1 cellular context compared by ENCODE assay signal in genomic region chr19:5406198-5406597, GRCh38.
A peak's percentile ranks its signal among the peaks of the same experiment; 100 is the strongest.
TF ChIP-seq lines count a peak whose summit lies in the region.

No MANE protein-coding gene starts in this region.

TF ChIP-seq in HEK293, 187 proteins besides CTCF, POLR2A, EP300 and RAD21 (continued from another document):
- TF ChIP-seq, protein P1, sequence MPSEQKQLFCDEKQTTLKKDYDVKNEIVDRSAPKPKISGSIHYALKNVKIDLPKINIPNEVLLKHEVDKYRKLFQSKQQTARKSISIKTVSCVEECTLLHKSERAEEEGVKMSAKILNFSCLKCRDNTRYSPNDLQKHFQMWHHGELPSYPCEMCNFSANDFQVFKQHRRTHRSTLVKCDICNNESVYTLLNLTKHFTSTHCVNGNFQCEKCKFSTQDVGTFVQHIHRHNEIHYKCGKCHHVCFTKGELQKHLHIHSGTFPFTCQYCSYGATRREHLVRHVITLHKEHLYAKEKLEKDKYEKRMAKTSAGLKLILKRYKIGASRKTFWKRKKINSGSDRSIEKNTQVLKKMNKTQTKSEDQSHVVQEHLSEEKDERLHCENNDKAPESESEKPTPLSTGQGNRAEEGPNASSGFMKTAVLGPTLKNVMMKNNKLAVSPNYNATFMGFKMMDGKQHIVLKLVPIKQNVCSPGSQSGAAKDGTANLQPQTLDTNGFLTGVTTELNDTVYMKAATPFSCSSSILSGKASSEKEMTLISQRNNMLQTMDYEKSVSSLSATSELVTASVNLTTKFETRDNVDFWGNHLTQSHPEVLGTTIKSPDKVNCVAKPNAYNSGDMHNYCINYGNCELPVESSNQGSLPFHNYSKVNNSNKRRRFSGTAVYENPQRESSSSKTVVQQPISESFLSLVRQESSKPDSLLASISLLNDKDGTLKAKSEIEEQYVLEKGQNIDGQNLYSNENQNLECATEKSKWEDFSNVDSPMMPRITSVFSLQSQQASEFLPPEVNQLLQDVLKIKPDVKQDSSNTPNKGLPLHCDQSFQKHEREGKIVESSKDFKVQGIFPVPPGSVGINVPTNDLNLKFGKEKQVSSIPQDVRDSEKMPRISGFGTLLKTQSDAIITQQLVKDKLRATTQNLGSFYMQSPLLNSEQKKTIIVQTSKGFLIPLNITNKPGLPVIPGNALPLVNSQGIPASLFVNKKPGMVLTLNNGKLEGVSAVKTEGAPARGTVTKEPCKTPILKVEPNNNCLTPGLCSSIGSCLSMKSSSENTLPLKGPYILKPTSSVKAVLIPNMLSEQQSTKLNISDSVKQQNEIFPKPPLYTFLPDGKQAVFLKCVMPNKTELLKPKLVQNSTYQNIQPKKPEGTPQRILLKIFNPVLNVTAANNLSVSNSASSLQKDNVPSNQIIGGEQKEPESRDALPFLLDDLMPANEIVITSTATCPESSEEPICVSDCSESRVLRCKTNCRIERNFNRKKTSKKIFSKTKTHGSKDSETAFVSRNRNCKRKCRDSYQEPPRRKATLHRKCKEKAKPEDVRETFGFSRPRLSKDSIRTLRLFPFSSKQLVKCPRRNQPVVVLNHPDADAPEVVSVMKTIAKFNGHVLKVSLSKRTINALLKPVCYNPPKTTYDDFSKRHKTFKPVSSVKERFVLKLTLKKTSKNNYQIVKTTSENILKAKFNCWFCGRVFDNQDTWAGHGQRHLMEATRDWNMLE (tag by site-specific recombination; conservative IDR thresholded peaks at IDR 0.05; ENCODE audit: low read depth): peak; percentile 93
- 0 out of 2 replicates have a peak, but pooled peaks have one; percentile 46 for TF ChIP-seq ZNF629 (tag by site-specific recombination; IDR thresholded peaks at IDR 0.05)
- TF ChIP-seq, protein P2, sequence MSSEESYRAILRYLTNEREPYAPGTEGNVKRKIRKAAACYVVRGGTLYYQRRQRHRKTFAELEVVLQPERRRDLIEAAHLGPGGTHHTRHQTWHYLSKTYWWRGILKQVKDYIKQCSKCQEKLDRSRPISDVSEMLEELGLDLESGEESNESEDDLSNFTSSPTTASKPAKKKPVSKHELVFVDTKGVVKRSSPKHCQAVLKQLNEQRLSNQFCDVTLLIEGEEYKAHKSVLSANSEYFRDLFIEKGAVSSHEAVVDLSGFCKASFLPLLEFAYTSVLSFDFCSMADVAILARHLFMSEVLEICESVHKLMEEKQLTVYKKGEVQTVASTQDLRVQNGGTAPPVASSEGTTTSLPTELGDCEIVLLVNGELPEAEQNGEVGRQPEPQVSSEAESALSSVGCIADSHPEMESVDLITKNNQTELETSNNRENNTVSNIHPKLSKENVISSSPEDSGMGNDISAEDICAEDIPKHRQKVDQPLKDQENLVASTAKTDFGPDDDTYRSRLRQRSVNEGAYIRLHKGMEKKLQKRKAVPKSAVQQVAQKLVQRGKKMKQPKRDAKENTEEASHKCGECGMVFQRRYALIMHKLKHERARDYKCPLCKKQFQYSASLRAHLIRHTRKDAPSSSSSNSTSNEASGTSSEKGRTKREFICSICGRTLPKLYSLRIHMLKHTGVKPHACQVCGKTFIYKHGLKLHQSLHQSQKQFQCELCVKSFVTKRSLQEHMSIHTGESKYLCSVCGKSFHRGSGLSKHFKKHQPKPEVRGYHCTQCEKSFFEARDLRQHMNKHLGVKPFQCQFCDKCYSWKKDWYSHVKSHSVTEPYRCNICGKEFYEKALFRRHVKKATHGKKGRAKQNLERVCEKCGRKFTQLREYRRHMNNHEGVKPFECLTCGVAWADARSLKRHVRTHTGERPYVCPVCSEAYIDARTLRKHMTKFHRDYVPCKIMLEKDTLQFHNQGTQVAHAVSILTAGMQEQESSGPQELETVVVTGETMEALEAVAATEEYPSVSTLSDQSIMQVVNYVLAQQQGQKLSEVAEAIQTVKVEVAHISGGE (tag by site-specific recombination; conservative IDR thresholded peaks at IDR 0.05; ENCODE audit: low read depth): peak; percentile 78
- peak; percentile 84 for TF ChIP-seq ZNF558 (tag by site-specific recombination; IDR thresholded peaks at IDR 0.05)
- peak; percentile 88; the same call in 1 of the 2 replicates for TF ChIP-seq ZNF292 (tag by site-specific recombination; IDR thresholded peaks at IDR 0.05; ENCODE audit: borderline replicate concordance, low read depth)
- peak; percentile 57; the same call in 1 of the 2 replicates for TF ChIP-seq ZNF560 (tag by site-specific recombination; IDR thresholded peaks at IDR 0.05; ENCODE audit: borderline replicate concordance)
- TF ChIP-seq ZXDB (tag by site-specific recombination; IDR thresholded peaks at IDR 0.05): peak; percentile 69; the same call in 1 of the 2 replicates
- peak; percentile 24; the same call in 1 of the 2 replicates for TF ChIP-seq ZNF341 (tag by site-specific recombination; IDR thresholded peaks at IDR 0.05; ENCODE audit: low read depth)
- peak; percentile 41; the same call in 1 of the 2 replicates for TF ChIP-seq OVOL3 (tag by site-specific recombination; IDR thresholded peaks at IDR 0.05)
- TF ChIP-seq ZNF394 (tag by site-specific recombination; IDR thresholded peaks at IDR 0.05; ENCODE audit: borderline replicate concordance): peak; percentile 97
- peak; percentile 81 for TF ChIP-seq ZNF623 (tag by site-specific recombination; IDR thresholded peaks at IDR 0.05)
- 0 out of 2 replicates have a peak, but pooled peaks have one; percentile 41 for TF ChIP-seq ZNF639 (tag by site-specific recombination; IDR thresholded peaks at IDR 0.05)
- peak; percentile 92 for TF ChIP-seq ZNF555 (tag by site-specific recombination; conservative IDR thresholded peaks at IDR 0.05)
- peak; percentile 48; the same call in 1 of the 2 replicates for TF ChIP-seq ZNF404 (tag by site-specific recombination; IDR thresholded peaks at IDR 0.05)
- peak; percentile 59 for TF ChIP-seq ZNF529 (tag by site-specific recombination; IDR thresholded peaks at IDR 0.05; ENCODE audit: insufficient replicate concordance)
- 0 out of 2 replicates have a peak, but pooled peaks have one; percentile 28 for TF ChIP-seq ZNF366 (tag by site-specific recombination; conservative IDR thresholded peaks at IDR 0.05)
- TF ChIP-seq GFI1B (tag by site-specific recombination; IDR thresholded peaks at IDR 0.05): peak; percentile 41; the same call in 1 of the 2 replicates
- TF ChIP-seq ZNF426 (tag by site-specific recombination; IDR thresholded peaks at IDR 0.05): peak; percentile 95
